In genomic region chr5:59569158-59569557, GRCh38 we compare ENCODE assay signal across 22 cellular contexts.
"Had no signal": no experiment of that assay in that cellular context is flagged by ENCODE, and none has a peak within 500 bp of the region (broad histone marks: within the 10 kb centered on the region; RNA-seq: fewer than 3 reads in every experiment).

No MANE protein-coding gene starts in this region.

- H3K27me3 ChIP-seq: body of pancreas, esophagus squamous epithelium, ovary, right lobe of liver, suprapubic skin, transverse colon, uterus had no signal

- H3K36me3 Mint-ChIP-seq: activated naive CD8-positive, alpha-beta T cell had no signal

- H3K9me3 Mint-ChIP-seq: stimulated activated naive CD8-positive, alpha-beta T cell treated with anti-CD3 and anti-CD28 coated beads, Interleukin-15, amount 100 ng/mL, for 72 hours had no signal

- H3K4me1 Mint-ChIP-seq: stimulated activated naive CD8-positive, alpha-beta T cell treated with anti-CD3 and anti-CD28 coated beads, Interleukin-15, amount 100 ng/mL, for 72 hours had no signal

- DNase-seq: activated CD4-positive, alpha-beta T cell treated with anti-CD3 and anti-CD28 coated beads, Interleukin-2, amount 50 U/mL, for 48 hours; amniotic stem cell; body of pancreas; effector memory CD8-positive, alpha-beta T cell; esophagus squamous epithelium; hippocampal formation; midbrain; ovary; right lobe of liver; small intestine; stimulated activated CD4-positive, alpha-beta T cell treated with anti-CD3 and anti-CD28 coated beads, Interleukin-15, amount 100 ng/mL, for 24 hours; stimulated activated CD4-positive, alpha-beta T cell treated with anti-CD3 and anti-CD28 coated beads, Interleukin-2, amount 100 ng/mL, for 48 hours; stimulated activated naive CD8-positive, alpha-beta T cell treated with anti-CD3 and anti-CD28 coated beads, Interleukin-15, amount 100 ng/mL, for 72 hours; transverse colon; uterus; WERI-Rb-1 had no signal

- FAIRE-seq: keratinocyte, small intestine had no signal

- H3K4me1 ChIP-seq: body of pancreas, esophagus squamous epithelium, right lobe of liver, suprapubic skin, transverse colon, uterus had no signal

- H3K4me3 ChIP-seq: body of pancreas, esophagus squamous epithelium, lung, ovary, right lobe of liver, suprapubic skin, transverse colon, uterus had no signal

- H3K27ac Mint-ChIP-seq: activated naive CD8-positive, alpha-beta T cell; effector memory CD8-positive, alpha-beta T cell; stimulated activated naive CD8-positive, alpha-beta T cell treated with anti-CD3 and anti-CD28 coated beads, Interleukin-15, amount 100 ng/mL, for 72 hours had no signal

- H3K9me3 ChIP-seq: body of pancreas, esophagus squamous epithelium, ovary, right lobe of liver, suprapubic skin, transverse colon, uterus had no signal

- H3K27me3 Mint-ChIP-seq: effector memory CD8-positive, alpha-beta T cell had no signal

- H3K36me3 ChIP-seq: esophagus squamous epithelium, ovary, right lobe of liver, suprapubic skin, transverse colon, uterus, WERI-Rb-1 had no signal

- H3K4me3 Mint-ChIP-seq: activated naive CD8-positive, alpha-beta T cell; effector memory CD8-positive, alpha-beta T cell; neural crest cell; stimulated activated naive CD8-positive, alpha-beta T cell treated with anti-CD3 and anti-CD28 coated beads, Interleukin-15, amount 100 ng/mL, for 72 hours had no signal

- ATAC-seq: body of pancreas; left lobe of liver; stimulated activated naive CD8-positive, alpha-beta T cell treated with anti-CD3 and anti-CD28 coated beads, Interleukin-15, amount 100 ng/mL, for 72 hours had no signal

- H3K27ac ChIP-seq: body of pancreas, esophagus squamous epithelium, ovary, right lobe of liver, suprapubic skin, transverse colon, uterus, WERI-Rb-1 had no signal
